Comparison of ENCODE assay signal across 9 cellular contexts in the genomic region with DNA sequence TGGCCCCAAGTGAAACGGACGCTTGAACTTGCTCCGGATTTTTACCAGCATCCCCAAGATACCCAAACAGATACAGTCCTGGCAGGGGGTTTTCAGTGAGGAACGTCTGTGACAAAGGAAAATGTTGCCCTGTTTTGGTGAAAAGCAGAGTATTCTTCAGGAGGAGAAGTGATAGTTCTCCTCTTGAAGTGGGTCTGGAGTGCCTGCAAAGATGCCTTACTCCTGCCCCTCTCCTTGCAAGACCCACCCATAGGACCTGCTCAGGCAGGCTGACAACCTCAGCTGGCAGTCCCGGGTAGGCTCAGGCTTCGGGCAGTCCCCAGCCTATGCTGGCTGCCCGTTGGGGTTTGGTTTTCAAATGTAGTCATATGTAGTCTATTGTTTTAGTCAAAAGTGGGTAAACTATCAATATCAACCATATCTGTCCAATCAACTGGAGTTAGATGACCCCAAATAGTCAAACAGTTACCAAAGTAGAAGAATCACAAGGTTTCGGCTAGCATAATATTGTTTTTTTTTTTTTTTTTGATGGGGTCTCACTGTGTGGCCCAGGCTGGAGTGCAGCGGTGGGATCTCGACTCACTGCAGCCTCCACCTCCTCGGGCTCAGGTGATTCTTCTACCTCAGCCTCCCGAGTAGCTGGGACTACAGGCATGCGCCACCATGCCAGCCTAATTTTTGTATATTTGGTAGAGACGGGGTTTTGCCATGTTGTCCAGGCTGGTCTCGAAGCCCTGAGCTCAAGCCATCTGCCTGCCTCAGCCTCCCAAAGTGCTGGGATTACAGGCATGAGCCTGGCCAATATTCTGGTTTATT. TPM values are rescaled to one million over a fixed set of nuclear protein-coding genes. Genes with fewer than 3 reads are reported as not detected.
DNase-seq lines count a peak whose midpoint lies in the region; ATAC-seq, FAIRE-seq and TF ChIP-seq lines count a peak whose summit lies in the region.
"Had no signal": no experiment of that assay in that cellular context is flagged by ENCODE, and none has a peak within 500 bp of the region (broad histone marks: within the 10 kb centered on the region; RNA-seq: fewer than 3 reads in every experiment).

No MANE protein-coding gene starts in this region.

- H2AFZ ChIP-seq in neural progenitor cell (replicated peaks): peak overlapping the region; percentile 100

- H3K27ac ChIP-seq in RWPE2 (ENCODE audit: poor library complexity, severe bottlenecking) (no peak overlapping the region), neural progenitor cell (no peak overlapping the region)

- peak overlapping the region; percentile 100 for H3K4me2 ChIP-seq in neural progenitor cell

- peak overlapping the region; percentile 98 for H3K27ac Mint-ChIP-seq in dendritic cell treated with granulocyte-macrophage colony-stimulating factor and Interleukin-4, amounts not matched to agents 40 ng/mL and 50 ng/mL, for 4 days
- H3K27ac Mint-ChIP-seq in neural progenitor cell: peak overlapping the region; percentile 59

- ATAC-seq in RWPE2 (ENCODE audit: low read depth): peak; percentile 51
- no peak for ATAC-seq in HG03139 (IDR thresholded peaks at IDR 0.05; ENCODE audit: unreplicated experiment)
- no peak for ATAC-seq in HG03280 (IDR thresholded peaks at IDR 0.05; ENCODE audit: unreplicated experiment)

- TF ChIP-seq CTCF in RWPE2 (IDR thresholded peaks at IDR 0.05; ENCODE audit: poor library complexity, severe bottlenecking): no peak
- no peak for TF ChIP-seq CTCF in neural progenitor cell (IDR thresholded peaks at IDR 0.05)

- no peak for FAIRE-seq in H54 (lab: Jason Lieb, UNC)
- FAIRE-seq: TTC549 had no signal

- H3K27me3 ChIP-seq in RWPE2 (ENCODE audit: insufficient read depth, poor library complexity, severe bottlenecking): no peaks in the 10 kb centered on the region
- peaks cover 15% of the 10 kb centered on the region for H3K27me3 ChIP-seq in neural progenitor cell

- peaks cover 36% of the 10 kb centered on the region for H3K79me2 ChIP-seq in neural progenitor cell (ENCODE audit: low read depth)

- H3K4me1 ChIP-seq in RWPE2 (ENCODE audit: insufficient read depth, poor library complexity, severe bottlenecking): no peaks in the 10 kb centered on the region
- peaks cover 7% of the 10 kb centered on the region for H3K4me1 ChIP-seq in neural progenitor cell

- H3K27me3 Mint-ChIP-seq in dendritic cell treated with granulocyte-macrophage colony-stimulating factor and Interleukin-4, amounts not matched to agents 40 ng/mL and 50 ng/mL, for 4 days: no peaks in the 10 kb centered on the region
- H3K27me3 Mint-ChIP-seq in neural progenitor cell (ENCODE audit: insufficient read depth, low read depth): peaks cover 10% of the 10 kb centered on the region

- H4K20me1 ChIP-seq in neural progenitor cell (ENCODE audit: low read depth): peaks cover 31% of the 10 kb centered on the region

- peaks cover 6% of the 10 kb centered on the region; the same call in 1 of the 2 replicates for H3K36me3 ChIP-seq in RWPE2 (ENCODE audit: low read depth)
- H3K36me3 ChIP-seq in neural progenitor cell: no peaks in the 10 kb centered on the region

- peak overlapping the region; percentile 98 for H3K4me3 Mint-ChIP-seq in dendritic cell treated with granulocyte-macrophage colony-stimulating factor and Interleukin-4, amounts not matched to agents 40 ng/mL and 50 ng/mL, for 4 days
- H3K4me3 Mint-ChIP-seq in neural progenitor cell: peak overlapping the region; percentile 89

- TF ChIP-seq POLR2A in H54 (IDR thresholded peaks at IDR 0.05; ENCODE audit: low read depth, low read length): no peak

- H3F3A ChIP-seq in neural progenitor cell (ENCODE audit: low read depth): peaks cover 9% of the 10 kb centered on the region

- peak; percentile 35 for DNase-seq in H54 (ENCODE audit: insufficient read length, low spot score)
- DNase-seq in RWPE2 (ENCODE audit: low spot score): no peak
- DNase-seq in neural progenitor cell (ENCODE audit: low spot score): no peak
- DNase-seq in GDM1 (lab: John Stamatoyannopoulos, UW): no peak
- DNase-seq in CD1c-positive myeloid dendritic cell (ENCODE audit: extremely low spot score): no peak

- H3K9me3 ChIP-seq in RWPE2 (ENCODE audit: severe bottlenecking): no peaks in the 10 kb centered on the region
- no peaks in the 10 kb centered on the region for H3K9me3 ChIP-seq in neural progenitor cell (ENCODE audit: low read depth)

- H3K9me3 Mint-ChIP-seq in dendritic cell treated with granulocyte-macrophage colony-stimulating factor and Interleukin-4, amounts not matched to agents 40 ng/mL and 50 ng/mL, for 4 days: no peaks in the 10 kb centered on the region
- H3K9me3 Mint-ChIP-seq in neural progenitor cell: no peaks in the 10 kb centered on the region

- peaks cover 73% of the 10 kb centered on the region for H3K36me3 Mint-ChIP-seq in dendritic cell treated with granulocyte-macrophage colony-stimulating factor and Interleukin-4, amounts not matched to agents 40 ng/mL and 50 ng/mL, for 4 days (ENCODE audit: low read depth)
- no peaks in the 10 kb centered on the region for H3K36me3 Mint-ChIP-seq in neural progenitor cell

- intact Hi-C loops in dendritic cell treated with granulocyte-macrophage colony-stimulating factor and Interleukin-4, amounts not matched to agents 40 ng/mL and 50 ng/mL, for 4 days (cut with micrococcal nuclease): no loop called here

- peak overlapping the region; percentile 91 for H3K4me3 ChIP-seq in RWPE2 (ENCODE audit: severe bottlenecking)
- peak overlapping the region; percentile 92 for H3K4me3 ChIP-seq in neural progenitor cell

- H3K4me1 Mint-ChIP-seq in dendritic cell treated with granulocyte-macrophage colony-stimulating factor and Interleukin-4, amounts not matched to agents 40 ng/mL and 50 ng/mL, for 4 days (ENCODE audit: low read depth): peaks cover 65% of the 10 kb centered on the region
- H3K4me1 Mint-ChIP-seq in neural progenitor cell: peaks cover 12% of the 10 kb centered on the region

- H3K9ac ChIP-seq in neural progenitor cell: no peak overlapping the region

RNA-seq across cellular contexts. Expression of a gene that starts 1.0 kb away (rescaled TPM):
- 13.3 and 29.6 TPM in 2 replicates for total RNA-seq in neural progenitor cell (ENCODE audit: low replicate concordance)

RNA-seq across cellular contexts. Expression of a gene that starts 14.9 kb away (rescaled TPM):
- not detected in 2 replicates for total RNA-seq in neural progenitor cell (ENCODE audit: low replicate concordance)

RNA-seq across cellular contexts. Expression of a gene that starts 22.8 kb away (rescaled TPM):
- 0.06 TPM in 1 of 2 replicates, not detected in the other for total RNA-seq in neural progenitor cell (ENCODE audit: low replicate concordance)

RNA-seq across cellular contexts. Expression of a gene that starts 48.1 kb away (rescaled TPM):
- total RNA-seq in neural progenitor cell (ENCODE audit: low replicate concordance): 0.25 TPM in 1 of 2 replicates, not detected in the other
